ENCODE assay signal across 18 cellular contexts in genomic region chr2:48504647-48505327, GRCh38. TPM values are rescaled to one million over a fixed set of nuclear protein-coding genes. Genes with fewer than 3 reads are reported as not detected.
DNase-seq lines count a peak whose midpoint lies in the region; ATAC-seq and TF ChIP-seq lines count a peak whose summit lies in the region.
"Had no signal": no experiment of that assay in that cellular context is flagged by ENCODE, and none has a peak within 500 bp of the region (broad histone marks: within the 10 kb centered on the region; RNA-seq: fewer than 3 reads in every experiment).

No MANE protein-coding gene starts in this region.

- peaks cover 24% of the 10 kb centered on the region for H3K4me1 Mint-ChIP-seq in endodermal cell
- H3K4me1 Mint-ChIP-seq in activated T-cell treated with anti-CD3 and anti-CD28 coated beads, Interleukin-2, amount 50 U/mL, for 72 hours (ENCODE audit: low read depth) = peaks cover 9% of the 10 kb centered on the region

- H3K9ac ChIP-seq in endodermal cell (ENCODE audit: extremely low read depth, low read length, poor library complexity, severe bottlenecking) = no peak overlapping the region

- 0 out of 2 replicates have a peak, but pooled peaks cover 4% of the 10 kb centered on the region for H3K4me1 ChIP-seq in SJCRH30
- H3K4me1 ChIP-seq in endodermal cell (ENCODE audit: control insufficient read depth, insufficient read depth, low read length) = peaks cover 8% of the 10 kb centered on the region
- H3K4me1 ChIP-seq: suprapubic skin had no signal

- no peak for TF ChIP-seq CTCF in endodermal cell (conservative IDR thresholded peaks at IDR 0.05)

- no peaks in the 10 kb centered on the region for H3K9me3 ChIP-seq in SJCRH30 (replicated peaks)
- H3K9me3 ChIP-seq in endodermal cell (ENCODE audit: control insufficient read depth, low read length) = no peaks in the 10 kb centered on the region
- H3K9me3 ChIP-seq: suprapubic skin had no signal

- H3K27me3 Mint-ChIP-seq in endodermal cell (ENCODE audit: insufficient read depth) = no peaks in the 10 kb centered on the region
- H3K27me3 Mint-ChIP-seq in activated T-cell treated with anti-CD3 and anti-CD28 coated beads, Interleukin-2, amount 50 U/mL, for 72 hours (ENCODE audit: low read depth) = no peaks in the 10 kb centered on the region
- H3K27me3 Mint-ChIP-seq: progenitor cell of endocrine pancreas had no signal

- no peak for ATAC-seq in activated T-cell treated with anti-CD3 and anti-CD28 coated beads, Interleukin-2, amount 50 U/mL, for 72 hours (replicated peaks in 1 of 2)

- no peaks in the 10 kb centered on the region for H3K9me3 Mint-ChIP-seq in endodermal cell
- H3K9me3 Mint-ChIP-seq in activated T-cell treated with anti-CD3 and anti-CD28 coated beads, Interleukin-2, amount 50 U/mL, for 72 hours = no peaks in the 10 kb centered on the region
- H3K9me3 Mint-ChIP-seq: activated T-helper 1 cell treated with anti-CD3 and anti-CD28 coated beads, Interleukin-12 subunit alpha, Interleukin-12 subunit beta, Interleukin-2, Interleukin-4 antibody, amounts not matched to agents 30 ng/mL and 10 ng/mL and 1 ng/mL, durations not matched to agents 14 hours and 24 hours and 36 hours had no signal

- WGBS in endodermal cell (ENCODE audit: insufficient coverage in 1 of 2, insufficient read length in 1 of 2), 2 experiments = 86 to 94% methylated on average over 1 to 4 of the region's 4 CpGs

- no peak overlapping the region for H3K27ac ChIP-seq in SJCRH30
- no peak overlapping the region for H3K27ac ChIP-seq in endodermal cell (ENCODE audit: low read depth, low read length)
- no peak overlapping the region for H3K27ac ChIP-seq in caudate nucleus (ENCODE audit: low read depth, low read length)
- H3K27ac ChIP-seq: C4-2B, suprapubic skin had no signal

- H3K36me3 ChIP-seq in SJCRH30 (peaks cover 5% of the 10 kb centered on the region; the same call in 1 of the 2 replicates), endodermal cell (ENCODE audit: control insufficient read depth, insufficient read depth, low read length) (peaks cover 62% of the 10 kb centered on the region)

- H3K4me3 ChIP-seq in SJCRH30 (no peak overlapping the region), endodermal cell (ENCODE audit: low read length) (no peak overlapping the region)
- H3K4me3 ChIP-seq: suprapubic skin had no signal

- H3K36me3 Mint-ChIP-seq in endodermal cell (ENCODE audit: low read depth) = peaks cover 58% of the 10 kb centered on the region
- H3K36me3 Mint-ChIP-seq in activated T-cell treated with anti-CD3 and anti-CD28 coated beads, Interleukin-2, amount 50 U/mL, for 72 hours (ENCODE audit: insufficient read depth in 2 of 2) = peaks cover 2 to 28% of the 10 kb centered on the region in 2 donors

- no peak overlapping the region for H3K4me3 Mint-ChIP-seq in endodermal cell
- no peak overlapping the region for H3K4me3 Mint-ChIP-seq in activated T-cell treated with anti-CD3 and anti-CD28 coated beads, Interleukin-2, amount 50 U/mL, for 72 hours
- H3K4me3 Mint-ChIP-seq: activated T-helper 1 cell treated with anti-CD3 and anti-CD28 coated beads, Interleukin-12 subunit alpha, Interleukin-12 subunit beta, Interleukin-2, Interleukin-4 antibody, amounts not matched to agents 30 ng/mL and 10 ng/mL and 1 ng/mL, durations not matched to agents 14 hours and 24 hours and 36 hours had no signal

- peak overlapping the region; percentile 60 for H3K27ac Mint-ChIP-seq in endodermal cell
- no peak overlapping the region for H3K27ac Mint-ChIP-seq in activated T-cell treated with anti-CD3 and anti-CD28 coated beads, Interleukin-2, amount 50 U/mL, for 72 hours
- H3K27ac Mint-ChIP-seq: activated T-helper 1 cell treated with anti-CD3 and anti-CD28 coated beads, Interleukin-12 subunit alpha, Interleukin-12 subunit beta, Interleukin-2, Interleukin-4 antibody, amounts not matched to agents 30 ng/mL and 10 ng/mL and 1 ng/mL, durations not matched to agents 14 hours and 24 hours and 36 hours; progenitor cell of endocrine pancreas had no signal

- H3K27me3 ChIP-seq in SJCRH30 (no peaks in the 10 kb centered on the region), endodermal cell (ENCODE audit: control insufficient read depth, insufficient read depth, low read length, poor library complexity, severe bottlenecking) (no peaks in the 10 kb centered on the region)
- H3K27me3 ChIP-seq: suprapubic skin had no signal

- peak; percentile 64 for DNase-seq in ELR (ENCODE audit: low read depth)
- peak; percentile 17 to 45 for DNase-seq in SJCRH30
- DNase-seq in endodermal cell = no peak
- DNase-seq in myocyte (ENCODE audit: low read depth) = peak; percentile 27
- DNase-seq in activated T-cell treated with anti-CD3 and anti-CD28 coated beads, Interleukin-2, amount 50 U/mL, for 72 hours = no peak
- no peak for DNase-seq in NOMO-1 treated with dmso at 0.1 percent for 144 hours (lab: John Stamatoyannopoulos, UW; ENCODE audit: unreplicated experiment)
- DNase-seq in caudate nucleus (lab: John Stamatoyannopoulos, UW) = no peak
- no peak for DNase-seq in Kasumi-1 (lab: John Stamatoyannopoulos, UW)
- DNase-seq: DND-41; effector CD4-positive, alpha-beta T cell; glutamatergic neuron; Right ventricle myocardium superior; stimulated activated CD4-positive, alpha-beta T cell treated with anti-CD3 and anti-CD28 coated beads, Interleukin-15, amount 100 ng/mL, for 24 hours; T1000 had no signal

RNA-seq across cellular contexts. Expression of gene STON1, which starts 25.2 kb away (rescaled TPM):
- 12.5 and 13.7 TPM in 2 replicates for total RNA-seq in SJCRH30 (2014; rRNA removed; shearing (Covaris generic))
- total RNA-seq in endodermal cell = 10 to 100 TPM; 15.0 to 19.5 TPM
- 23.9 TPM for polyA plus RNA-seq in endodermal cell (2013, experiment 1 of 2)
- polyA plus RNA-seq in endodermal cell (2013, experiment 2 of 2) = 24.2 TPM
- 3.2 and 7.8 TPM in 2 replicates for total RNA-seq in myocyte
- 3.4 TPM for polyA plus RNA-seq in myocyte (2012)
- total RNA-seq in activated T-cell treated with anti-CD3 and anti-CD28 coated beads, Interleukin-2, amount 50 U/mL, for 72 hours = 1 to 10 TPM; 1.9 to 2.8 TPM

Comparison
In these comparisons a context has a peak if more than half of its experiments do, and no peak if none do; other contexts are left out.
1. DNase-seq: peak in ELR (single experiment), SJCRH30 (2 of 2) and myocyte (single experiment); none in endodermal cell (single experiment), activated T-cell treated with anti-CD3 and anti-CD28 coated beads, Interleukin-2, amount 50 U/mL, for 72 hours (0 of 2), NOMO-1 treated with dmso at 0.1 percent for 144 hours (single experiment), caudate nucleus (0 of 61) and Kasumi-1 (0 of 2).